23 cellular contexts compared by ENCODE assay signal in genomic region chr7:36601596-36601995, GRCh38.
A peak's percentile ranks its signal among the peaks of the same experiment; 100 is the strongest.
DNase-seq lines count a peak whose midpoint lies in the region; ATAC-seq and TF ChIP-seq lines count a peak whose summit lies in the region.
"Had no signal": no experiment of that assay in that cellular context is flagged by ENCODE, and none has a peak within 500 bp of the region (broad histone marks: within the 10 kb centered on the region; RNA-seq: fewer than 3 reads in every experiment).

No MANE protein-coding gene starts in this region.

- in situ Hi-C loops in IMR-90 (cut with MboI; ENCODE audit: low sequenced_read_pairs), result no loop called here
- in situ Hi-C loops in brain microvascular endothelial cell (cut with HindIII; ENCODE audit: low pct_ligation_motif_present, low sequenced_read_pairs), result no loop called here

- WGBS in IMR-90 (ENCODE audit: extremely low coverage in 2 of 2, insufficient read length in 1 of 2), 2 experiments, result no CpG with 5 or more reads among the region's 3 CpGs

- peak overlapping the region in 1 of 7 donors; percentile 20 for H3K4me3 Mint-ChIP-seq in CD8-positive, alpha-beta memory T cell
- peak overlapping the region; percentile 54 for H3K4me3 Mint-ChIP-seq in natural killer cell treated with Interleukin-12 subunit alpha and Interleukin-12 subunit beta and Interleukin-15 and Interleukin-18, amount 100 ng/mL, for 72 hours
- H3K4me3 Mint-ChIP-seq in nephron progenitor cell, result no peak overlapping the region
- H3K4me3 Mint-ChIP-seq: activated T-helper 17 cell treated with anti-CD3 and anti-CD28 coated beads, Interleukin-2, amount 50 U/mL, for 72 hours; CD4-positive, alpha-beta memory T cell; dendritic cell treated with granulocyte-macrophage colony-stimulating factor and Interleukin-4, amounts not matched to agents 40 ng/mL and 50 ng/mL, for 4 days; neural crest cell had no signal

- no peak for TF ChIP-seq CTCF in IMR-90 (conservative IDR thresholded peaks at IDR 0.05; ENCODE audit: low read depth, low read length)
- no peak for TF ChIP-seq CTCF in brain microvascular endothelial cell (IDR thresholded peaks at IDR 0.05; ENCODE audit: low read depth, low read length, missing control alignments)
- TF ChIP-seq CTCF in nephron progenitor cell (IDR thresholded peaks at IDR 0.05), result no peak

- no peaks in the 10 kb centered on the region; the same call in 1 of the 2 replicates for H3K9me1 ChIP-seq in IMR-90 (ENCODE audit: insufficient read depth, low read length)

- no peak overlapping the region for H2BK120ac ChIP-seq in IMR-90 (ENCODE audit: low read depth, low read length)

- no peak overlapping the region for H3K23ac ChIP-seq in IMR-90 (ENCODE audit: low read depth, low read length)

- no peak overlapping the region for H3K56ac ChIP-seq in IMR-90 (ENCODE audit: extremely low read depth, insufficient read depth, low read length)

- no peaks in the 10 kb centered on the region for H3K27me3 Mint-ChIP-seq in CD8-positive, alpha-beta memory T cell
- H3K27me3 Mint-ChIP-seq in natural killer cell treated with Interleukin-12 subunit alpha and Interleukin-12 subunit beta and Interleukin-15 and Interleukin-18, amount 100 ng/mL, for 72 hours, result no peaks in the 10 kb centered on the region
- H3K27me3 Mint-ChIP-seq in nephron progenitor cell (ENCODE audit: low read depth, poor library complexity), result peaks cover 3% of the 10 kb centered on the region
- H3K27me3 Mint-ChIP-seq: CD4-positive, alpha-beta memory T cell; dendritic cell treated with granulocyte-macrophage colony-stimulating factor and Interleukin-4, amounts not matched to agents 40 ng/mL and 50 ng/mL, for 4 days had no signal

- H2BK15ac ChIP-seq in IMR-90 (ENCODE audit: low read depth, low read length), result no peak overlapping the region

- H3K4me1 Mint-ChIP-seq in CD8-positive, alpha-beta memory T cell, result peaks cover 18 to 42% (median 32%) of the 10 kb centered on the region in 3 donors
- H3K4me1 Mint-ChIP-seq in natural killer cell treated with Interleukin-12 subunit alpha and Interleukin-12 subunit beta and Interleukin-15 and Interleukin-18, amount 100 ng/mL, for 72 hours (ENCODE audit: low read depth in 2 of 2), result peaks cover 75 to 89% of the 10 kb centered on the region in 2 donors
- peaks cover 40% of the 10 kb centered on the region for H3K4me1 Mint-ChIP-seq in nephron progenitor cell

- no peak overlapping the region for H2AFZ ChIP-seq in IMR-90 (replicated peaks; ENCODE audit: low read length, poor library complexity)

- no peak for TF ChIP-seq RAD21 in IMR-90 (IDR thresholded peaks at IDR 0.05; ENCODE audit: low read length)

- H3K79me1 ChIP-seq in IMR-90 (ENCODE audit: low read depth in 1 of 2, low read length in 2 of 2), result no peaks in the 10 kb centered on the region

- peak overlapping the region in 5 of 8 donors; percentile 11 to 92 (median 76) for H3K27ac Mint-ChIP-seq in CD8-positive, alpha-beta memory T cell
- peak overlapping the region; percentile 76 to 96 for H3K27ac Mint-ChIP-seq in natural killer cell treated with Interleukin-12 subunit alpha and Interleukin-12 subunit beta and Interleukin-15 and Interleukin-18, amount 100 ng/mL, for 72 hours
- H3K27ac Mint-ChIP-seq in nephron progenitor cell, result no peak overlapping the region
- H3K27ac Mint-ChIP-seq: activated T-helper 17 cell treated with anti-CD3 and anti-CD28 coated beads, Interleukin-2, amount 50 U/mL, for 72 hours had no signal

- no peak overlapping the region for H3K18ac ChIP-seq in IMR-90 (ENCODE audit: low read depth, low read length)

- H3K36me3 Mint-ChIP-seq in CD8-positive, alpha-beta memory T cell, result peaks cover under 1 to 35% (median 19%) of the 10 kb centered on the region in 3 donors
- peaks cover 32% of the 10 kb centered on the region for H3K36me3 Mint-ChIP-seq in natural killer cell treated with Interleukin-12 subunit alpha and Interleukin-12 subunit beta and Interleukin-15 and Interleukin-18, amount 100 ng/mL, for 72 hours
- no peaks in the 10 kb centered on the region for H3K36me3 Mint-ChIP-seq in nephron progenitor cell (ENCODE audit: low read depth)
- H3K36me3 Mint-ChIP-seq: CD4-positive, alpha-beta memory T cell had no signal

- DNase-seq in CD8-positive, alpha-beta memory T cell, result no peak
- DNase-seq in IMR-90, result peak; percentile 8
- DNase-seq in brain microvascular endothelial cell, result peak; percentile 7
- DNase-seq in natural killer cell treated with Interleukin-12 subunit alpha and Interleukin-12 subunit beta and Interleukin-15 and Interleukin-18, amount 100 ng/mL, for 72 hours (ENCODE audit: low spot score), result no peak
- DNase-seq in dermis blood vessel endothelial cell, result no peak
- no peak for DNase-seq in nephron progenitor cell
- DNase-seq in NCI-H2107 treated with DMSO at 0.1 percent for 48 hours (lab: John Stamatoyannopoulos, UW; ENCODE audit: unreplicated experiment), result no peak
- DNase-seq: activated CD4-positive, CD25-positive, alpha-beta regulatory T cell treated with anti-CD3 and anti-CD28 coated beads, Interleukin-2, amount 50 U/mL, for 72 hours; CD4-positive, alpha-beta memory T cell; heart left ventricle; KG1; left ventricle myocardium superior; MV-4-11; NCI-H1694 treated with DMSO at 0.1 percent for 48 hours; NCI-H774; OCI-M1; SHP77; stimulated activated naive CD4-positive, alpha-beta T cell; thyroid gland had no signal

- no peak overlapping the region for H3K9ac ChIP-seq in IMR-90 (ENCODE audit: low read depth, low read length)

- H2AK9ac ChIP-seq in IMR-90 (replicated peaks; ENCODE audit: low read depth, low read length, poor library complexity), result no peak overlapping the region

- no peak overlapping the region for H3K27ac ChIP-seq in CD8-positive, alpha-beta memory T cell (ENCODE audit: low read depth, low read length)
- H3K27ac ChIP-seq in IMR-90 (ENCODE audit: insufficient read depth, low read length) (no peak overlapping the region), brain microvascular endothelial cell (no peak overlapping the region)
- H3K27ac ChIP-seq: heart left ventricle, prostate gland, thyroid gland had no signal

- no peak overlapping the region for H2AK5ac ChIP-seq in IMR-90 (ENCODE audit: low read depth, low read length)

- H4K8ac ChIP-seq in IMR-90 (ENCODE audit: low read depth in 2 of 2, low read length in 2 of 2), result no peak overlapping the region

- dilution Hi-C loops in IMR-90 (cut with HindIII; ENCODE audit: low sequenced_read_pairs, unreplicated experiment), result no loop called here

- H4K20me1 ChIP-seq in IMR-90 (ENCODE audit: insufficient read depth, low read length), result no peaks in the 10 kb centered on the region

- H3K36me3 ChIP-seq in CD8-positive, alpha-beta memory T cell (ENCODE audit: insufficient read depth, low read length), result no peaks in the 10 kb centered on the region
- no peaks in the 10 kb centered on the region for H3K36me3 ChIP-seq in IMR-90 (ENCODE audit: control insufficient read depth, insufficient read depth, low read length)
- H3K36me3 ChIP-seq in brain microvascular endothelial cell (replicated peaks), result no peaks in the 10 kb centered on the region
- H3K36me3 ChIP-seq: prostate gland, thyroid gland had no signal

- BruUV-seq in IMR-90 (replicated peaks; lab: Mats Ljungman, UMichigan), result no TSS peak

- intact Hi-C loops in IMR-90 (cut with micrococcal nuclease), result no loop called here

- CTCF ChIA-PET in CD8-positive, alpha-beta memory T cell (lab: Charles Lee), result no interaction called here
- CTCF ChIA-PET in IMR-90 (lab: Yijun Ruan, JAX), result interaction anchor here (0.6 kb wide), 1 partner anchor 14 kb away, joined by 5 read pairs; no protein-coding TSS in a partner anchor

- H3K14ac ChIP-seq in IMR-90 (replicated peaks; ENCODE audit: low read depth, low read length), result no peak overlapping the region

- H4K5ac ChIP-seq in IMR-90 (ENCODE audit: low read depth, low read length), result no peak overlapping the region

- ATAC-seq in IMR-90 (ENCODE audit: low read depth), result no peak
- peak in 1 of 2 donors; percentile 15 for ATAC-seq in natural killer cell treated with Interleukin-12 subunit alpha and Interleukin-12 subunit beta and Interleukin-15 and Interleukin-18, amount 100 ng/mL, for 72 hours
- ATAC-seq: heart left ventricle, left ventricle myocardium superior had no signal

- H2BK20ac ChIP-seq in IMR-90 (ENCODE audit: low read depth, low read length), result no peak overlapping the region

- no peaks in the 10 kb centered on the region for H3K27me3 ChIP-seq in CD8-positive, alpha-beta memory T cell (ENCODE audit: insufficient read depth, low read length, poor library complexity, severe bottlenecking)
- peaks cover 7% of the 10 kb centered on the region for H3K27me3 ChIP-seq in IMR-90 (ENCODE audit: control insufficient read depth, insufficient read depth, low read length)
- H3K27me3 ChIP-seq in brain microvascular endothelial cell (replicated peaks), result no peaks in the 10 kb centered on the region
- H3K27me3 ChIP-seq: thyroid gland had no signal

- H3K4me2 ChIP-seq in IMR-90 (ENCODE audit: low read depth, low read length), result no peak overlapping the region

- H3K9me3 Mint-ChIP-seq in CD8-positive, alpha-beta memory T cell, result no peaks in the 10 kb centered on the region
- no peaks in the 10 kb centered on the region for H3K9me3 Mint-ChIP-seq in natural killer cell treated with Interleukin-12 subunit alpha and Interleukin-12 subunit beta and Interleukin-15 and Interleukin-18, amount 100 ng/mL, for 72 hours
- no peaks in the 10 kb centered on the region for H3K9me3 Mint-ChIP-seq in nephron progenitor cell
- H3K9me3 Mint-ChIP-seq: activated T-helper 17 cell treated with anti-CD3 and anti-CD28 coated beads, Interleukin-2, amount 50 U/mL, for 72 hours; CD4-positive, alpha-beta memory T cell; dendritic cell treated with granulocyte-macrophage colony-stimulating factor and Interleukin-4, amounts not matched to agents 40 ng/mL and 50 ng/mL, for 4 days; neural crest cell had no signal

- no peaks in the 10 kb centered on the region for H3K9me3 ChIP-seq in CD8-positive, alpha-beta memory T cell (ENCODE audit: low read length)
- no peaks in the 10 kb centered on the region for H3K9me3 ChIP-seq in IMR-90 (ENCODE audit: control insufficient read depth, insufficient read depth, low read length)
- H3K9me3 ChIP-seq: heart left ventricle, prostate gland, thyroid gland had no signal

- POLR2A ChIA-PET in CD8-positive, alpha-beta memory T cell (lab: Charles Lee), result no interaction called here
- POLR2A ChIA-PET in IMR-90 (lab: Charles Lee; ENCODE audit: unreplicated experiment), result no interaction called here

- H3K4ac ChIP-seq in IMR-90 (ENCODE audit: low read depth, low read length), result no peak overlapping the region

- no peak for TF ChIP-seq POLR2A in IMR-90 (IDR thresholded peaks at IDR 0.05; ENCODE audit: low read depth, low read length)

- H4K91ac ChIP-seq in IMR-90 (ENCODE audit: insufficient read depth, low read depth, low read length), result no peak overlapping the region

- H3K4me1 ChIP-seq in CD8-positive, alpha-beta memory T cell (ENCODE audit: insufficient read depth, low read length), result peaks cover 15% of the 10 kb centered on the region
- no peaks in the 10 kb centered on the region for H3K4me1 ChIP-seq in IMR-90 (ENCODE audit: control insufficient read depth, insufficient read depth, low read length)
- H3K4me1 ChIP-seq: heart left ventricle, prostate gland had no signal

- no peak overlapping the region for H2BK5ac ChIP-seq in IMR-90 (ENCODE audit: low read depth, low read length, poor library complexity, severe bottlenecking)

- H3K4me3 ChIP-seq in CD8-positive, alpha-beta memory T cell (ENCODE audit: low read length), result no peak overlapping the region
- H3K4me3 ChIP-seq in IMR-90 (ENCODE audit: insufficient read depth, low read depth, low read length) (no peak overlapping the region), brain microvascular endothelial cell (ENCODE audit: low read depth, low read length) (no peak overlapping the region)
- H3K4me3 ChIP-seq: heart left ventricle, prostate gland, thyroid gland had no signal

Comparison
In these comparisons a context has a peak if more than half of its experiments do, and no peak if none do; other contexts are left out.
1. DNase-seq: peak in IMR-90 (single experiment) and brain microvascular endothelial cell (single experiment); none in CD8-positive, alpha-beta memory T cell (0 of 5), natural killer cell treated with Interleukin-12 subunit alpha and Interleukin-12 subunit beta and Interleukin-15 and Interleukin-18, amount 100 ng/mL, for 72 hours (single experiment), dermis blood vessel endothelial cell (single experiment), nephron progenitor cell (single experiment) and NCI-H2107 treated with DMSO at 0.1 percent for 48 hours (single experiment).